13 cellular contexts compared by ENCODE assay signal in the genomic region with DNA sequence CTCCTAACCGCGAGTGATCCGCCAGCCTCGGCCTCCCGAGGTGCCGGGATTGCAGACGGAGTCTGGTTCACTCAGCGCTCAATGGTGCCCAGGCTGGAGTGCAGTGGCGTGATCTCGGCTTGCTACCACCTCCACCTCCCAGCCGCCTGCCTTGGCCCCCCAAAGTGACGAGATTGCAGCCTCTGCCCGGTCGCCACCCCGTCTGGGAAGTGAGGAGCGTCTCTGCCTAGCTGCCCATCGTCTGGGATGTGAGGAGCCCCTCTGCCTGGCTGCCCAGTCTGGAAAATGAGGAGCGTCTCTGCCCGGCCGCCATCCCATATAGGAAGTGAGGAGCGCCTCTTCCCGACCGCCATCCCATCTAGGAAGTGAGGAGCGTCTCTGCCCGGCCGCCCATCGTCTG. TPM values are rescaled to one million over a fixed set of nuclear protein-coding genes. Genes with fewer than 3 reads are reported as not detected.
DNase-seq lines count a peak whose midpoint lies in the region; TF ChIP-seq lines count a peak whose summit lies in the region.
"Not testable (repeated sequence)": the region's sequence is repeated elsewhere in the genome, so short reads cannot be mapped to it uniquely, and the experiment has no call there.
"Had no signal": no experiment of that assay in that cellular context is flagged by ENCODE, and none has a peak within 500 bp of the region (broad histone marks: within the 10 kb centered on the region; RNA-seq: fewer than 3 reads in every experiment).

No MANE protein-coding gene starts in this region.

- H3K36me3 Mint-ChIP-seq in osteocyte (ENCODE audit: unreplicated experiment), result not testable (repeated sequence)

- H3K4me1 Mint-ChIP-seq in osteocyte (ENCODE audit: unreplicated experiment), result not testable (repeated sequence)

- H3K4me3 Mint-ChIP-seq in osteocyte (ENCODE audit: unreplicated experiment), result not testable (repeated sequence)

- not testable (repeated sequence) for H3K9me3 Mint-ChIP-seq in osteocyte (ENCODE audit: unreplicated experiment)

- H3K27me3 Mint-ChIP-seq in osteocyte (ENCODE audit: unreplicated experiment), result not testable (repeated sequence)

- DNase-seq in mesenteric fat pad (ENCODE audit: low spot score) (peak; percentile 11), osteocyte (ENCODE audit: extremely low spot score, unreplicated experiment) (peak; percentile 38)

- H3K27ac Mint-ChIP-seq in osteocyte (ENCODE audit: unreplicated experiment), result not testable (repeated sequence)

- not testable (repeated sequence) for TF ChIP-seq CTCF in osteocyte (IDR thresholded peaks at IDR 0.05)

RNA-seq across cellular contexts. Expression of gene SPZ1, which starts 19.0 kb away (rescaled TPM):
- total RNA-seq in mesenteric fat pad (not detected), osteocyte (not detected in 2 replicates)
- total RNA-seq: A172; A673; B cell; Caco-2; Calu3; CD4-positive, alpha-beta memory T cell; CD4-positive, alpha-beta T cell; CD4-positive, CD25-positive, alpha-beta regulatory T cell; CD8-positive, alpha-beta memory T cell; CD8-positive, alpha-beta T cell; Daoy had no signal

RNA-seq across cellular contexts. Expression of gene SERINC5, which starts 44.9 kb away (rescaled TPM):
- total RNA-seq in mesenteric fat pad (40.7 TPM), osteocyte (40.6 and 43.2 TPM in 2 replicates)
